10 cellular contexts compared by ENCODE assay signal in genomic region chr2:182980115-182980514, GRCh38. TPM values are rescaled to one million over a fixed set of nuclear protein-coding genes. Genes with fewer than 3 reads are reported as not detected.
DNase-seq lines count a peak whose midpoint lies in the region; ATAC-seq and TF ChIP-seq lines count a peak whose summit lies in the region.
"Had no signal": no experiment of that assay in that cellular context is flagged by ENCODE, and none has a peak within 500 bp of the region (broad histone marks: within the 10 kb centered on the region; RNA-seq: fewer than 3 reads in every experiment).

No MANE protein-coding gene starts in this region.

- POLR2A ChIA-PET in activated CD4-positive, alpha-beta T cell treated with anti-CD3 and anti-CD28 coated beads for 36 hours (lab: Charles Lee): no interaction called here
- POLR2A ChIA-PET in activated CD4-positive, alpha-beta T cell treated with anti-CD3 and anti-CD28 coated beads, Interleukin-2, amount 10 ng/mL, durations not matched to agents 7 days and 5 days (lab: Charles Lee): interaction anchor here (0.6 kb wide), 1 partner anchor 306 kb away, joined by 4 read pairs; no protein-coding TSS in a partner anchor

- no peaks in the 10 kb centered on the region for H3K27me3 Mint-ChIP-seq in activated CD4-positive, alpha-beta T cell treated with anti-CD3 and anti-CD28 coated beads for 36 hours
- no peaks in the 10 kb centered on the region for H3K27me3 Mint-ChIP-seq in activated CD4-positive, alpha-beta T cell treated with anti-CD3 and anti-CD28 coated beads, Interleukin-2, amount 10 ng/mL, durations not matched to agents 7 days and 5 days
- H3K27me3 Mint-ChIP-seq in T-helper 17 cell (no peaks in the 10 kb centered on the region), glutamatergic neuron (ENCODE audit: unreplicated experiment) (no peaks in the 10 kb centered on the region)

- H3K9me3 Mint-ChIP-seq in activated CD4-positive, alpha-beta T cell treated with anti-CD3 and anti-CD28 coated beads for 36 hours (ENCODE audit: low read depth): no peaks in the 10 kb centered on the region
- H3K9me3 Mint-ChIP-seq in activated CD4-positive, alpha-beta T cell treated with anti-CD3 and anti-CD28 coated beads, Interleukin-2, amount 10 ng/mL, durations not matched to agents 7 days and 5 days: no peaks in the 10 kb centered on the region
- no peaks in the 10 kb centered on the region for H3K9me3 Mint-ChIP-seq in glutamatergic neuron (ENCODE audit: unreplicated experiment)

- ATAC-seq in activated CD4-positive, alpha-beta T cell treated with anti-CD3 and anti-CD28 coated beads for 36 hours: peak; percentile 42
- peak; percentile 80 for ATAC-seq in HG02852 (IDR thresholded peaks at IDR 0.05; ENCODE audit: unreplicated experiment)
- ATAC-seq in T-helper 17 cell: peak; percentile 57

- H3K36me3 ChIP-seq in stomach: peaks cover 9 to 86% (median 71%) of the 10 kb centered on the region in 4 donors
- H3K36me3 ChIP-seq: BLaER1 had no signal

- TF ChIP-seq CTCF in glutamatergic neuron (IDR thresholded peaks at IDR 0.05; ENCODE audit: partially characterized antibody, unreplicated experiment) (peak; percentile 50), stomach (IDR thresholded peaks at IDR 0.05) (peak in 4 of 7 experiments; percentile 22 to 58 (median 50))

- H3K4me3 ChIP-seq in stomach: no peak overlapping the region
- H3K4me3 ChIP-seq: BLaER1 had no signal

- intact Hi-C loops in activated CD4-positive, alpha-beta T cell treated with anti-CD3 and anti-CD28 coated beads for 36 hours (cut with DNase I, micrococcal nuclease): loop anchor here (1.0 to 5.0 kb wide), 6 partner anchors 196 to 794 kb away; no protein-coding TSS in a partner anchor
- intact Hi-C loops in stomach (cut with DNase I; ENCODE audit: low total_unique reads): no loop called here

- no peak for TF ChIP-seq EP300 in stomach (IDR thresholded peaks at IDR 0.05)

- no peaks in the 10 kb centered on the region for H3K9me3 ChIP-seq in T-helper 17 cell (ENCODE audit: control insufficient read depth, low read length, poor library complexity, severe bottlenecking)
- no peaks in the 10 kb centered on the region for H3K9me3 ChIP-seq in stomach
- H3K9me3 ChIP-seq: BLaER1 had no signal

- no peak overlapping the region for H3K4me3 Mint-ChIP-seq in activated CD4-positive, alpha-beta T cell treated with anti-CD3 and anti-CD28 coated beads for 36 hours
- no peak overlapping the region for H3K4me3 Mint-ChIP-seq in activated CD4-positive, alpha-beta T cell treated with anti-CD3 and anti-CD28 coated beads, Interleukin-2, amount 10 ng/mL, durations not matched to agents 7 days and 5 days
- no peak overlapping the region for H3K4me3 Mint-ChIP-seq in T-helper 17 cell
- H3K4me3 Mint-ChIP-seq in glutamatergic neuron (ENCODE audit: unreplicated experiment): no peak overlapping the region
- H3K4me3 Mint-ChIP-seq: activated naive CD8-positive, alpha-beta T cell had no signal

- H3K27ac ChIP-seq in stomach: no peak overlapping the region
- H3K27ac ChIP-seq: BLaER1 had no signal

- H3K27me3 ChIP-seq in stomach: no peaks in the 10 kb centered on the region
- H3K27me3 ChIP-seq: BLaER1 had no signal

- CTCF ChIA-PET in activated CD4-positive, alpha-beta T cell treated with anti-CD3 and anti-CD28 coated beads for 36 hours (lab: Charles Lee): interaction anchor here (0.7 to 2.8 kb wide), 29 partner anchors 8 to 794 kb away, joined by 3 to 31 read pairs (median 4); no protein-coding TSS in a partner anchor
- CTCF ChIA-PET in activated CD4-positive, alpha-beta T cell treated with anti-CD3 and anti-CD28 coated beads, Interleukin-2, amount 10 ng/mL, durations not matched to agents 7 days and 5 days (lab: Charles Lee): interaction anchor here (0.8 to 1.2 kb wide), 4 partner anchors 30 to 328 kb away, joined by 3 to 7 read pairs (median 5); no protein-coding TSS in a partner anchor

- no peak for DNase-seq in activated CD4-positive, alpha-beta T cell treated with anti-CD3 and anti-CD28 coated beads for 36 hours
- no peak for DNase-seq in activated CD4-positive, alpha-beta T cell treated with anti-CD3 and anti-CD28 coated beads, Interleukin-2, amount 10 ng/mL, durations not matched to agents 7 days and 5 days
- DNase-seq in NCI-H1417 (lab: John Stamatoyannopoulos, UW): peak in 2 of 3 experiments; percentile 29 to 62
- no peak for DNase-seq in T-helper 17 cell
- DNase-seq in glutamatergic neuron: no peak
- DNase-seq in stomach: no peak
- DNase-seq in hypothalamus (lab: John Stamatoyannopoulos, UW): no peak

- H3K4me1 ChIP-seq in stomach: no peaks in the 10 kb centered on the region

- TF ChIP-seq POLR2A in stomach (IDR thresholded peaks at IDR 0.05): no peak

- H3K4me1 Mint-ChIP-seq in activated CD4-positive, alpha-beta T cell treated with anti-CD3 and anti-CD28 coated beads for 36 hours: no peaks in the 10 kb centered on the region
- peaks cover 6% of the 10 kb centered on the region for H3K4me1 Mint-ChIP-seq in activated CD4-positive, alpha-beta T cell treated with anti-CD3 and anti-CD28 coated beads, Interleukin-2, amount 10 ng/mL, durations not matched to agents 7 days and 5 days
- H3K4me1 Mint-ChIP-seq in T-helper 17 cell: no peaks in the 10 kb centered on the region
- no peaks in the 10 kb centered on the region for H3K4me1 Mint-ChIP-seq in glutamatergic neuron (ENCODE audit: low read depth, unreplicated experiment)

- H3K27ac Mint-ChIP-seq in activated CD4-positive, alpha-beta T cell treated with anti-CD3 and anti-CD28 coated beads for 36 hours: no peak overlapping the region
- H3K27ac Mint-ChIP-seq in activated CD4-positive, alpha-beta T cell treated with anti-CD3 and anti-CD28 coated beads, Interleukin-2, amount 10 ng/mL, durations not matched to agents 7 days and 5 days: no peak overlapping the region
- H3K27ac Mint-ChIP-seq in T-helper 17 cell (no peak overlapping the region), glutamatergic neuron (ENCODE audit: unreplicated experiment) (no peak overlapping the region)
- H3K27ac Mint-ChIP-seq: activated naive CD8-positive, alpha-beta T cell had no signal

- peaks cover 4% of the 10 kb centered on the region for H3K36me3 Mint-ChIP-seq in activated CD4-positive, alpha-beta T cell treated with anti-CD3 and anti-CD28 coated beads for 36 hours (ENCODE audit: low read depth)
- H3K36me3 Mint-ChIP-seq in activated CD4-positive, alpha-beta T cell treated with anti-CD3 and anti-CD28 coated beads, Interleukin-2, amount 10 ng/mL, durations not matched to agents 7 days and 5 days (ENCODE audit: low read depth): no peaks in the 10 kb centered on the region
- H3K36me3 Mint-ChIP-seq in T-helper 17 cell (ENCODE audit: low read depth): peaks cover 4% of the 10 kb centered on the region
- no peaks in the 10 kb centered on the region for H3K36me3 Mint-ChIP-seq in glutamatergic neuron (ENCODE audit: unreplicated experiment)
- H3K36me3 Mint-ChIP-seq: activated naive CD8-positive, alpha-beta T cell had no signal

RNA-seq across cellular contexts. Expression of gene NCKAP1, which starts 58.1 kb away (rescaled TPM):
- total RNA-seq in activated CD4-positive, alpha-beta T cell treated with anti-CD3 and anti-CD28 coated beads for 36 hours: 10 to 100 TPM in 1 of 2 experiments, 1 to 10 TPM in 1; 9.1 to 11.7 TPM
- total RNA-seq in activated CD4-positive, alpha-beta T cell treated with anti-CD3 and anti-CD28 coated beads, Interleukin-2, amount 10 ng/mL, durations not matched to agents 7 days and 5 days: under 1 TPM; 0.87 to 0.92 TPM
- 10 to 100 TPM in 1 of 2 donors, 1 to 10 TPM in 1; 6.9 to 13.9 TPM for total RNA-seq in T-helper 17 cell
- total RNA-seq in glutamatergic neuron (ENCODE audit: unreplicated experiment): 116 TPM
- 100 to 1,000 TPM in 3 of 5 donors, 10 to 100 TPM in 2; 13.0 to 262 (median 100) TPM for total RNA-seq in stomach
- polyA plus RNA-seq in stomach: 10 to 100 TPM; 41.5 to 43.7 (median 43.7) TPM

Comparison
In these comparisons a context has a peak if more than half of its experiments do, and no peak if none do; other contexts are left out.
1. RNA of gene NCKAP1, which starts 58.1 kb away (total RNA-seq): 116 TPM in glutamatergic neuron (single experiment), 13.0 to 262 TPM in stomach, 6.9 to 13.9 TPM in T-helper 17 cell and 9.1 to 11.7 TPM in activated CD4-positive, alpha-beta T cell treated with anti-CD3 and anti-CD28 coated beads for 36 hours; 0.87 to 0.92 TPM in activated CD4-positive, alpha-beta T cell treated with anti-CD3 and anti-CD28 coated beads, Interleukin-2, amount 10 ng/mL, durations not matched to agents 7 days and 5 days; every median in the first group is over 4 times any median in the second.
2. DNase-seq: peak in NCI-H1417 (2 of 3); none in activated CD4-positive, alpha-beta T cell treated with anti-CD3 and anti-CD28 coated beads for 36 hours (single experiment), activated CD4-positive, alpha-beta T cell treated with anti-CD3 and anti-CD28 coated beads, Interleukin-2, amount 10 ng/mL, durations not matched to agents 7 days and 5 days (single experiment), T-helper 17 cell (0 of 3), glutamatergic neuron (single experiment), stomach (single experiment) and hypothalamus (0 of 51).
3. Peak in every context shown above with its lines, with median percentiles within 50 percentile points of each other: ATAC-seq.